In the genomic region with DNA sequence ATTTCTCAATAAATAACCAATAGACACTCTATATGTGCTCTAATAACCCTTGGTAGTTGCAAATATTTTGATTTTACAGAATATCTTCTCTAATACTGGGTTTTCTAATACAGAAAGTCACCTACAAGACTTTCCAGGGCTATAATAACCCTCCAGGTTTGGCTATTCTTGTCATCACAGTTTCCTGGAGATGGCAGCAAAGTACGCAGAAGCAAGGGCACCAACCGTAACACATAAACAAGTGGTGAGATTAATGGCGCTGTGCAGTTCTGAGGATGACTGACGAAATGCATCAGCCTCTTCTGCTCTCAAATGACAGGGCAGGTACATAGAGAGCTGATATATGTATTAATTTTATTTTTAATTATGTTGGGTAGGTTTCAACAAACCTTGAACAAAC, we compare ENCODE assay signal across 8 cellular contexts.
A peak's percentile ranks its signal among the peaks of the same experiment; 100 is the strongest.
DNase-seq lines count a peak whose midpoint lies in the region; ATAC-seq and TF ChIP-seq lines count a peak whose summit lies in the region.

No MANE protein-coding gene starts in this region.

- H3K27ac ChIP-seq in VCaP, result no peak overlapping the region

- DNase-seq in COLO668 (lab: John Stamatoyannopoulos, UW; ENCODE audit: unreplicated experiment) (peak; percentile 43), M059J (ENCODE audit: low read depth) (peak; percentile 17), kidney tubule cell (ENCODE audit: low spot score) (peak; percentile 57), cortex of kidney (lab: John Stamatoyannopoulos, UW) (no peak), GM13977 (ENCODE audit: low spot score) (no peak)
- no peak for DNase-seq in activated effector memory CD4-positive, alpha-beta T cell treated with Interleukin-2 at 50 U/mL for 16 hours

- TF ChIP-seq CTCF in VCaP (conservative IDR thresholded peaks at IDR 0.05) (peak; percentile 79), GM13977 (IDR thresholded peaks at IDR 0.05; ENCODE audit: extremely low read depth, insufficient read depth, missing control alignments) (no peak)

- ATAC-seq in GM21367 (IDR thresholded peaks at IDR 0.05; ENCODE audit: unreplicated experiment), result no peak

- in situ Hi-C loops in GM13977 (cut with MboI; ENCODE audit: low pct_unique_long_range_greater_than_20kb, low sequenced_read_pairs, unreplicated experiment), result no loop called here

Comparison
In these comparisons a context has a peak if more than half of its experiments do, and no peak if none do; other contexts are left out.
1. DNase-seq: peak in COLO668 (single experiment), M059J (single experiment) and kidney tubule cell (single experiment); none in cortex of kidney (single experiment), activated effector memory CD4-positive, alpha-beta T cell treated with Interleukin-2 at 50 U/mL for 16 hours (single experiment) and GM13977 (single experiment).